In the genomic region with DNA sequence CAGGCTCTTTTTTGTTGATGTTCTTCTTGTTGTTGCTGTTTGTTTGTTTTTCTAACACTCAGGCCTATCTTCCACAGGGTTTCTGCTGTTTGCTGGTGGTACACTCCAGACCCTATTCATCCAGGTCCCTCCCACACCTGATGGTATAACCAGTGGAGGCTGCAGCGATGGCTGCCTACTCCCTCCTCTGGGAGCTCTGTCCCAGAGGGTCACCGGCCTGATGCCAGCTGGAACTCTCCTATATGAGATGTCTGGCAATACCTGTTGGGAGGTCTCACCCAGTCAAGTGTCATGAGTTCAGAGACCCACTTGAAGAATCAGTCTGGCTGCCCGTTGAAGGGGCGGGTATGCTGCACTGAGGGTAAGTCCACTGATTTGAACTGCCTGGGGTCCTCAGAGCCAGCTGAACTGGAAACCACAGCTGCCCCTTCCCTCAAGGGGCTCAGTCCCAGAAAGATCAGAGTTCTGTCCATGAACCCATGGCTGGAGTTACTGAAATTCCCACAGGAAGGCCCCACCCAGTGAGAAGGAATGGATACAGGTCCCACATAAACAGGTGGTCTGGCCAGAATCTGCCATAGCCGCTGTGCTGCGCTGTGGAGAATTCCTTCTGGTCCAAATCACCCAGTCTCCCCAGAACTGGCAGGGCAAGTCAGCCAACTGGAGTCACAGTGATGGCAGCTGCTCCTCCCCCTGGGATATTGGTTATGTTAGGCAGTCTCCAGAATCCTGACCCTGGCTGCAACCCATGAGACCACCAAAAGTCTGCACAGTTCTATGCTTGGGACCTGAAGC, we compare ENCODE assay signal across 1 cellular context.
TF ChIP-seq lines count a peak whose summit lies in the region.

No MANE protein-coding gene starts in this region.

TF ChIP-seq in SK-N-SH treated with all-trans-retinoic acid at 6 μM for 48 hours, 23 proteins besides CTCF, POLR2A, EP300 and RAD21 (continued from another document):
- TF ChIP-seq TCF4 (CRISPR knock-in tag; IDR thresholded peaks at IDR 0.05; ENCODE audit: borderline replicate concordance) (no peak), CSDC2 (CRISPR knock-in tag; IDR thresholded peaks at IDR 0.05) (no peak), ZFP3 (CRISPR knock-in tag; IDR thresholded peaks at IDR 0.05) (no peak), SNAI2 (CRISPR knock-in tag; IDR thresholded peaks at IDR 0.05) (no peak), ZNF70 (CRISPR knock-in tag; IDR thresholded peaks at IDR 0.05) (no peak), ZFP30 (CRISPR knock-in tag; IDR thresholded peaks at IDR 0.05) (no peak), ISL1 (CRISPR knock-in tag; IDR thresholded peaks at IDR 0.05) (no peak), ZC3H10 (CRISPR knock-in tag; IDR thresholded peaks at IDR 0.05) (no peak), ESRRG (CRISPR knock-in tag; IDR thresholded peaks at IDR 0.05) (no peak), ZNF565 (CRISPR knock-in tag; conservative IDR thresholded peaks at IDR 0.05; ENCODE audit: low read depth) (no peak), BACH2 (CRISPR knock-in tag; IDR thresholded peaks at IDR 0.05; ENCODE audit: borderline replicate concordance) (no peak), GLIS3 (CRISPR knock-in tag; IDR thresholded peaks at IDR 0.05) (no peak)
- TF ChIP-seq, protein P1, sequence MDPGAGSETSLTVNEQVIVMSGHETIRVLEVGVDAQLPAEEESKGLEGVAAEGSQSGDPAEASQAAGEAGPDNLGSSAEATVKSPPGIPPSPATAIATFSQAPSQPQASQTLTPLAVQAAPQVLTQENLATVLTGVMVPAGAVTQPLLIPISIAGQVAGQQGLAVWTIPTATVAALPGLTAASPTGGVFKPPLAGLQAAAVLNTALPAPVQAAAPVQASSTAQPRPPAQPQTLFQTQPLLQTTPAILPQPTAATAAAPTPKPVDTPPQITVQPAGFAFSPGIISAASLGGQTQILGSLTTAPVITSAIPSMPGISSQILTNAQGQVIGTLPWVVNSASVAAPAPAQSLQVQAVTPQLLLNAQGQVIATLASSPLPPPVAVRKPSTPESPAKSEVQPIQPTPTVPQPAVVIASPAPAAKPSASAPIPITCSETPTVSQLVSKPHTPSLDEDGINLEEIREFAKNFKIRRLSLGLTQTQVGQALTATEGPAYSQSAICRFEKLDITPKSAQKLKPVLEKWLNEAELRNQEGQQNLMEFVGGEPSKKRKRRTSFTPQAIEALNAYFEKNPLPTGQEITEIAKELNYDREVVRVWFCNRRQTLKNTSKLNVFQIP (CRISPR knock-in tag; IDR thresholded peaks at IDR 0.05; ENCODE audit: borderline replicate concordance, low read depth): no peak
